ENCODE assay signal across 1 cellular context in genomic region chr9:109816490-109816889, GRCh38.
A peak's percentile ranks its signal among the peaks of the same experiment; 100 is the strongest.
TF ChIP-seq lines count a peak whose summit lies in the region.

No MANE protein-coding gene starts in this region.

TF ChIP-seq in HEK293, 187 proteins besides CTCF, POLR2A, EP300 and RAD21 (continued from another document and continues in another):
- TF ChIP-seq ZNF354C (tag by site-specific recombination; IDR thresholded peaks at IDR 0.05; ENCODE audit: borderline replicate concordance, low read depth) (no peak), ZNF560 (tag by site-specific recombination; IDR thresholded peaks at IDR 0.05; ENCODE audit: borderline replicate concordance) (no peak), ZXDB (tag by site-specific recombination; IDR thresholded peaks at IDR 0.05) (peak; percentile 67), ZNF580 (tag by site-specific recombination; IDR thresholded peaks at IDR 0.05) (0 out of 2 replicates have a peak, but pooled peaks have one; percentile 18), ZNF670 (tag by site-specific recombination; IDR thresholded peaks at IDR 0.05; ENCODE audit: low read depth) (no peak), ZFP41 (tag by site-specific recombination; IDR thresholded peaks at IDR 0.05; ENCODE audit: borderline replicate concordance) (no peak), ZNF391 (tag by site-specific recombination; IDR thresholded peaks at IDR 0.05; ENCODE audit: borderline replicate concordance, low read depth) (peak; percentile 44; the same call in 1 of the 2 replicates), ZNF169 (tag by site-specific recombination; IDR thresholded peaks at IDR 0.05) (no peak), GLI4 (tag by site-specific recombination; IDR thresholded peaks at IDR 0.05) (no peak), KLF9 (tag by site-specific recombination; IDR thresholded peaks at IDR 0.05; ENCODE audit: low read depth) (no peak), ZNF623 (tag by site-specific recombination; IDR thresholded peaks at IDR 0.05) (peak; percentile 31; the same call in 1 of the 2 replicates), ZNF138 (tag by site-specific recombination; IDR thresholded peaks at IDR 0.05; ENCODE audit: borderline replicate concordance) (no peak), ZNF654 (tag by site-specific recombination; IDR thresholded peaks at IDR 0.05; ENCODE audit: low read depth) (no peak), ZBTB7A (tag by site-specific recombination; IDR thresholded peaks at IDR 0.05; ENCODE audit: low read depth) (no peak), ZNF621 (tag by site-specific recombination; IDR thresholded peaks at IDR 0.05) (no peak), PBX3 (CRISPR knock-in tag; IDR thresholded peaks at IDR 0.05) (no peak), ZNF416 (tag by site-specific recombination; IDR thresholded peaks at IDR 0.05) (no peak), ZNF16 (tag by site-specific recombination; IDR thresholded peaks at IDR 0.05; ENCODE audit: low read depth) (no peak), MEIS1 (CRISPR knock-in tag; IDR thresholded peaks at IDR 0.05; ENCODE audit: borderline replicate concordance) (no peak), ZNF776 (tag by site-specific recombination; IDR thresholded peaks at IDR 0.05; ENCODE audit: borderline replicate concordance) (no peak), ZNF140 (tag by site-specific recombination; IDR thresholded peaks at IDR 0.05) (no peak), ZNF558 (tag by site-specific recombination; IDR thresholded peaks at IDR 0.05) (peak; percentile 82), MZF1 (tag by site-specific recombination; IDR thresholded peaks at IDR 0.05; ENCODE audit: borderline replicate concordance) (no peak), ZNF132 (tag by site-specific recombination; IDR thresholded peaks at IDR 0.05; ENCODE audit: borderline replicate concordance) (no peak), WT1 (tag by site-specific recombination; IDR thresholded peaks at IDR 0.05) (no peak), PRDM6 (tag by site-specific recombination; IDR thresholded peaks at IDR 0.05) (no peak; the same call in 1 of the 2 replicates), ZFP69B (tag by site-specific recombination; IDR thresholded peaks at IDR 0.05) (peak; percentile 64), ZNF585B (tag by site-specific recombination; IDR thresholded peaks at IDR 0.05) (no peak), ZNF37A (tag by site-specific recombination; IDR thresholded peaks at IDR 0.05) (no peak), ZNF202 (tag by site-specific recombination; IDR thresholded peaks at IDR 0.05; ENCODE audit: borderline replicate concordance) (no peak), ZNF561 (tag by site-specific recombination; IDR thresholded peaks at IDR 0.05; ENCODE audit: borderline replicate concordance) (no peak), ZNF341 (tag by site-specific recombination; IDR thresholded peaks at IDR 0.05; ENCODE audit: low read depth) (no peak), ZNF747 (tag by site-specific recombination; IDR thresholded peaks at IDR 0.05) (no peak), ZNF366 (tag by site-specific recombination; conservative IDR thresholded peaks at IDR 0.05) (peak; percentile 98), PRDM1 (tag by site-specific recombination; IDR thresholded peaks at IDR 0.05) (peak; percentile 68), ZNF600 (tag by site-specific recombination; IDR thresholded peaks at IDR 0.05) (peak; percentile 91)
- TF ChIP-seq, protein P1, sequence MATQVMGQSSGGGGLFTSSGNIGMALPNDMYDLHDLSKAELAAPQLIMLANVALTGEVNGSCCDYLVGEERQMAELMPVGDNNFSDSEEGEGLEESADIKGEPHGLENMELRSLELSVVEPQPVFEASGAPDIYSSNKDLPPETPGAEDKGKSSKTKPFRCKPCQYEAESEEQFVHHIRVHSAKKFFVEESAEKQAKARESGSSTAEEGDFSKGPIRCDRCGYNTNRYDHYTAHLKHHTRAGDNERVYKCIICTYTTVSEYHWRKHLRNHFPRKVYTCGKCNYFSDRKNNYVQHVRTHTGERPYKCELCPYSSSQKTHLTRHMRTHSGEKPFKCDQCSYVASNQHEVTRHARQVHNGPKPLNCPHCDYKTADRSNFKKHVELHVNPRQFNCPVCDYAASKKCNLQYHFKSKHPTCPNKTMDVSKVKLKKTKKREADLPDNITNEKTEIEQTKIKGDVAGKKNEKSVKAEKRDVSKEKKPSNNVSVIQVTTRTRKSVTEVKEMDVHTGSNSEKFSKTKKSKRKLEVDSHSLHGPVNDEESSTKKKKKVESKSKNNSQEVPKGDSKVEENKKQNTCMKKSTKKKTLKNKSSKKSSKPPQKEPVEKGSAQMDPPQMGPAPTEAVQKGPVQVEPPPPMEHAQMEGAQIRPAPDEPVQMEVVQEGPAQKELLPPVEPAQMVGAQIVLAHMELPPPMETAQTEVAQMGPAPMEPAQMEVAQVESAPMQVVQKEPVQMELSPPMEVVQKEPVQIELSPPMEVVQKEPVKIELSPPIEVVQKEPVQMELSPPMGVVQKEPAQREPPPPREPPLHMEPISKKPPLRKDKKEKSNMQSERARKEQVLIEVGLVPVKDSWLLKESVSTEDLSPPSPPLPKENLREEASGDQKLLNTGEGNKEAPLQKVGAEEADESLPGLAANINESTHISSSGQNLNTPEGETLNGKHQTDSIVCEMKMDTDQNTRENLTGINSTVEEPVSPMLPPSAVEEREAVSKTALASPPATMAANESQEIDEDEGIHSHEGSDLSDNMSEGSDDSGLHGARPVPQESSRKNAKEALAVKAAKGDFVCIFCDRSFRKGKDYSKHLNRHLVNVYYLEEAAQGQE (tag by site-specific recombination; IDR thresholded peaks at IDR 0.05): no peak
- TF ChIP-seq, protein P2, sequence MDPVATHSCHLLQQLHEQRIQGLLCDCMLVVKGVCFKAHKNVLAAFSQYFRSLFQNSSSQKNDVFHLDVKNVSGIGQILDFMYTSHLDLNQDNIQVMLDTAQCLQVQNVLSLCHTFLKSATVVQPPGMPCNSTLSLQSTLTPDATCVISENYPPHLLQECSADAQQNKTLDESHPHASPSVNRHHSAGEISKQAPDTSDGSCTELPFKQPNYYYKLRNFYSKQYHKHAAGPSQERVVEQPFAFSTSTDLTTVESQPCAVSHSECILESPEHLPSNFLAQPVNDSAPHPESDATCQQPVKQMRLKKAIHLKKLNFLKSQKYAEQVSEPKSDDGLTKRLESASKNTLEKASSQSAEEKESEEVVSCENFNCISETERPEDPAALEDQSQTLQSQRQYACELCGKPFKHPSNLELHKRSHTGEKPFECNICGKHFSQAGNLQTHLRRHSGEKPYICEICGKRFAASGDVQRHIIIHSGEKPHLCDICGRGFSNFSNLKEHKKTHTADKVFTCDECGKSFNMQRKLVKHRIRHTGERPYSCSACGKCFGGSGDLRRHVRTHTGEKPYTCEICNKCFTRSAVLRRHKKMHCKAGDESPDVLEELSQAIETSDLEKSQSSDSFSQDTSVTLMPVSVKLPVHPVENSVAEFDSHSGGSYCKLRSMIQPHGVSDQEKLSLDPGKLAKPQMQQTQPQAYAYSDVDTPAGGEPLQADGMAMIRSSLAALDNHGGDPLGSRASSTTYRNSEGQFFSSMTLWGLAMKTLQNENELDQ (tag by site-specific recombination; IDR thresholded peaks at IDR 0.05; ENCODE audit: low read depth): no peak
- TF ChIP-seq, protein P3, sequence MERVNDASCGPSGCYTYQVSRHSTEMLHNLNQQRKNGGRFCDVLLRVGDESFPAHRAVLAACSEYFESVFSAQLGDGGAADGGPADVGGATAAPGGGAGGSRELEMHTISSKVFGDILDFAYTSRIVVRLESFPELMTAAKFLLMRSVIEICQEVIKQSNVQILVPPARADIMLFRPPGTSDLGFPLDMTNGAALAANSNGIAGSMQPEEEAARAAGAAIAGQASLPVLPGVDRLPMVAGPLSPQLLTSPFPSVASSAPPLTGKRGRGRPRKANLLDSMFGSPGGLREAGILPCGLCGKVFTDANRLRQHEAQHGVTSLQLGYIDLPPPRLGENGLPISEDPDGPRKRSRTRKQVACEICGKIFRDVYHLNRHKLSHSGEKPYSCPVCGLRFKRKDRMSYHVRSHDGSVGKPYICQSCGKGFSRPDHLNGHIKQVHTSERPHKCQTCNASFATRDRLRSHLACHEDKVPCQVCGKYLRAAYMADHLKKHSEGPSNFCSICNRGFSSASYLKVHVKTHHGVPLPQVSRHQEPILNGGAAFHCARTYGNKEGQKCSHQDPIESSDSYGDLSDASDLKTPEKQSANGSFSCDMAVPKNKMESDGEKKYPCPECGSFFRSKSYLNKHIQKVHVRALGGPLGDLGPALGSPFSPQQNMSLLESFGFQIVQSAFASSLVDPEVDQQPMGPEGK (tag by site-specific recombination; IDR thresholded peaks at IDR 0.05): peak; percentile 63
- TF ChIP-seq, protein P4, sequence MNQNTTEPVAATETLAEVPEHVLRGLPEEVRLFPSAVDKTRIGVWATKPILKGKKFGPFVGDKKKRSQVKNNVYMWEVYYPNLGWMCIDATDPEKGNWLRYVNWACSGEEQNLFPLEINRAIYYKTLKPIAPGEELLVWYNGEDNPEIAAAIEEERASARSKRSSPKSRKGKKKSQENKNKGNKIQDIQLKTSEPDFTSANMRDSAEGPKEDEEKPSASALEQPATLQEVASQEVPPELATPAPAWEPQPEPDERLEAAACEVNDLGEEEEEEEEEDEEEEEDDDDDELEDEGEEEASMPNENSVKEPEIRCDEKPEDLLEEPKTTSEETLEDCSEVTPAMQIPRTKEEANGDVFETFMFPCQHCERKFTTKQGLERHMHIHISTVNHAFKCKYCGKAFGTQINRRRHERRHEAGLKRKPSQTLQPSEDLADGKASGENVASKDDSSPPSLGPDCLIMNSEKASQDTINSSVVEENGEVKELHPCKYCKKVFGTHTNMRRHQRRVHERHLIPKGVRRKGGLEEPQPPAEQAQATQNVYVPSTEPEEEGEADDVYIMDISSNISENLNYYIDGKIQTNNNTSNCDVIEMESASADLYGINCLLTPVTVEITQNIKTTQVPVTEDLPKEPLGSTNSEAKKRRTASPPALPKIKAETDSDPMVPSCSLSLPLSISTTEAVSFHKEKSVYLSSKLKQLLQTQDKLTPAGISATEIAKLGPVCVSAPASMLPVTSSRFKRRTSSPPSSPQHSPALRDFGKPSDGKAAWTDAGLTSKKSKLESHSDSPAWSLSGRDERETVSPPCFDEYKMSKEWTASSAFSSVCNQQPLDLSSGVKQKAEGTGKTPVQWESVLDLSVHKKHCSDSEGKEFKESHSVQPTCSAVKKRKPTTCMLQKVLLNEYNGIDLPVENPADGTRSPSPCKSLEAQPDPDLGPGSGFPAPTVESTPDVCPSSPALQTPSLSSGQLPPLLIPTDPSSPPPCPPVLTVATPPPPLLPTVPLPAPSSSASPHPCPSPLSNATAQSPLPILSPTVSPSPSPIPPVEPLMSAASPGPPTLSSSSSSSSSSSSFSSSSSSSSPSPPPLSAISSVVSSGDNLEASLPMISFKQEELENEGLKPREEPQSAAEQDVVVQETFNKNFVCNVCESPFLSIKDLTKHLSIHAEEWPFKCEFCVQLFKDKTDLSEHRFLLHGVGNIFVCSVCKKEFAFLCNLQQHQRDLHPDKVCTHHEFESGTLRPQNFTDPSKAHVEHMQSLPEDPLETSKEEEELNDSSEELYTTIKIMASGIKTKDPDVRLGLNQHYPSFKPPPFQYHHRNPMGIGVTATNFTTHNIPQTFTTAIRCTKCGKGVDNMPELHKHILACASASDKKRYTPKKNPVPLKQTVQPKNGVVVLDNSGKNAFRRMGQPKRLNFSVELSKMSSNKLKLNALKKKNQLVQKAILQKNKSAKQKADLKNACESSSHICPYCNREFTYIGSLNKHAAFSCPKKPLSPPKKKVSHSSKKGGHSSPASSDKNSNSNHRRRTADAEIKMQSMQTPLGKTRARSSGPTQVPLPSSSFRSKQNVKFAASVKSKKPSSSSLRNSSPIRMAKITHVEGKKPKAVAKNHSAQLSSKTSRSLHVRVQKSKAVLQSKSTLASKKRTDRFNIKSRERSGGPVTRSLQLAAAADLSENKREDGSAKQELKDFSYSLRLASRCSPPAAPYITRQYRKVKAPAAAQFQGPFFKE (tag by site-specific recombination; IDR thresholded peaks at IDR 0.05; ENCODE audit: borderline replicate concordance): no peak
- TF ChIP-seq, protein P5, sequence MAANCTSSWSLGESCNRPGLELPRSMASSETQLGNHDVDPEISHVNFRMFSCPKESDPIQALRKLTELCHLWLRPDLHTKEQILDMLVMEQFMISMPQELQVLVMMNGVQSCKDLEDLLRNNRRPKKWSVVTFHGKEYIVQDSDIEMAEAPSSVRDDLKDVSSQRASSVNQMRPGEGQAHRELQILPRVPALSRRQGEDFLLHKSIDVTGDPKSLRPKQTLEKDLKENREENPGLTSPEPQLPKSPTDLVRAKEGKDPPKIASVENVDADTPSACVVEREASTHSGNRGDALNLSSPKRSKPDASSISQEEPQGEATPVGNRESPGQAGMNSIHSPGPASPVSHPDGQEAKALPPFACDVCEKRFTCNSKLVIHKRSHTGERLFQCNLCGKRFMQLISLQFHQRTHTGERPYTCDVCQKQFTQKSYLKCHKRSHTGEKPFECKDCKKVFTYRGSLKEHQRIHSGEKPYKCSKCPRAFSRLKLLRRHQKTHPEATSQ (tag by site-specific recombination; IDR thresholded peaks at IDR 0.05): no peak
- TF ChIP-seq, protein P6, sequence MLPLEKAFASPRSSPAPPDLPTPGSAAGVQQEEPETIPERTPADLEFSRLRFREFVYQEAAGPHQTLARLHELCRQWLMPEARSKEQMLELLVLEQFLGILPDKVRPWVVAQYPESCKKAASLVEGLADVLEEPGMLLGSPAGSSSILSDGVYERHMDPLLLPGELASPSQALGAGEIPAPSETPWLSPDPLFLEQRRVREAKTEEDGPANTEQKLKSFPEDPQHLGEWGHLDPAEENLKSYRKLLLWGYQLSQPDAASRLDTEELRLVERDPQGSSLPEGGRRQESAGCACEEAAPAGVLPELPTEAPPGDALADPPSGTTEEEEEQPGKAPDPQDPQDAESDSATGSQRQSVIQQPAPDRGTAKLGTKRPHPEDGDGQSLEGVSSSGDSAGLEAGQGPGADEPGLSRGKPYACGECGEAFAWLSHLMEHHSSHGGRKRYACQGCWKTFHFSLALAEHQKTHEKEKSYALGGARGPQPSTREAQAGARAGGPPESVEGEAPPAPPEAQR (tag by site-specific recombination; IDR thresholded peaks at IDR 0.05): no peak
